Comparison of ENCODE assay signal across 1 cellular context in the genomic region with DNA sequence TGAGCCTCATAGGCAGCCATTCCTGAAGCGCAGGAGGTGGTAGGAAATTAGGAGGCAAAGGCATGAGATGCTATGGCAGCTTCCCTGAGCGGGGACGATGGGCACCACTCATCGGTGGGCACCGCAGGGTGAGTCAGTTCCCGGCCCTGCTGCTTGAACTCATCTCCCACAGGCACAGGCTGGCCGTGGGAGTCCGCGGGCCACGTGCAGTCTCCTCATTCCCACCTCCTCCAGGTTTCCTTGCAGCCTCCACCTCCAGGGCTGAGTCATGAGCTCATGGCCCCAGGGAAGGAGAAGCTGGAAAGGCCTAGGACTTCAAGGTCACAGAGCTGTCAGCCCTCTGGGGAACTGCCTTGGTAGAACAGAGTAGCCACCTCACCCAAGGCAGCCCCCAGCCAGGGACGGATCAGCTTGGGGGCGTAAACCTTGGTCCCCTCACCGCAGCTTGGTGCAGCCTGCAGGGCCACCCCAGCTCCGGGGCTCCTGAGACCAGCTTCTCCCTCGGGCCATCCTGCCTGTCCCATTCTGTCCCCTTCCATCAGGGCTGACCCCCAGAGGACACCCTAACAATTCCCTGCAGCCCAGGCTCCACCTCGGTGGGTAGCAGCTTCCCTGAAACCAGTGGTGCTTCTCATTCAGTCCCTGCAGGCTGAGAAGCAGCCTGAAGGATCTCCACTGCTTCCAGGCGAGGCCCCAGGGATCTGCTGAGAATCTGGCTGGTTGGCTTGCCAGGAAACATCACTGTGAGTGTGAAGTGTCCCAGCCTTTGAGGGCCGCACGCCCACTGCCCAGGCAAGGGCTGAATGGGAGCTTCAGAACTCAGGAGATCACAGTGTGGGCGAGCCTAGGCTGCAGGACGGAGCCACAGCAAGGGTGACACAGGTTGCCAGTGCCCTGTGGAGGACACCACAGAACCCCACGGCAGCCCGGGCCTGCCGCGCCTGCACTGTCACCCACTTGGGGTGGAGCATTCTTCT.
TF ChIP-seq lines count a peak whose summit lies in the region.

No MANE protein-coding gene starts in this region.

TF ChIP-seq in A549, 52 proteins besides CTCF, POLR2A, EP300 and RAD21:
- TF ChIP-seq, protein P1, sequence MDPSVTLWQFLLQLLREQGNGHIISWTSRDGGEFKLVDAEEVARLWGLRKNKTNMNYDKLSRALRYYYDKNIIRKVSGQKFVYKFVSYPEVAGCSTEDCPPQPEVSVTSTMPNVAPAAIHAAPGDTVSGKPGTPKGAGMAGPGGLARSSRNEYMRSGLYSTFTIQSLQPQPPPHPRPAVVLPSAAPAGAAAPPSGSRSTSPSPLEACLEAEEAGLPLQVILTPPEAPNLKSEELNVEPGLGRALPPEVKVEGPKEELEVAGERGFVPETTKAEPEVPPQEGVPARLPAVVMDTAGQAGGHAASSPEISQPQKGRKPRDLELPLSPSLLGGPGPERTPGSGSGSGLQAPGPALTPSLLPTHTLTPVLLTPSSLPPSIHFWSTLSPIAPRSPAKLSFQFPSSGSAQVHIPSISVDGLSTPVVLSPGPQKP (IDR thresholded peaks at IDR 0.05; ENCODE audit: low read depth, low read length) = no peak
- TF ChIP-seq, protein P2, sequence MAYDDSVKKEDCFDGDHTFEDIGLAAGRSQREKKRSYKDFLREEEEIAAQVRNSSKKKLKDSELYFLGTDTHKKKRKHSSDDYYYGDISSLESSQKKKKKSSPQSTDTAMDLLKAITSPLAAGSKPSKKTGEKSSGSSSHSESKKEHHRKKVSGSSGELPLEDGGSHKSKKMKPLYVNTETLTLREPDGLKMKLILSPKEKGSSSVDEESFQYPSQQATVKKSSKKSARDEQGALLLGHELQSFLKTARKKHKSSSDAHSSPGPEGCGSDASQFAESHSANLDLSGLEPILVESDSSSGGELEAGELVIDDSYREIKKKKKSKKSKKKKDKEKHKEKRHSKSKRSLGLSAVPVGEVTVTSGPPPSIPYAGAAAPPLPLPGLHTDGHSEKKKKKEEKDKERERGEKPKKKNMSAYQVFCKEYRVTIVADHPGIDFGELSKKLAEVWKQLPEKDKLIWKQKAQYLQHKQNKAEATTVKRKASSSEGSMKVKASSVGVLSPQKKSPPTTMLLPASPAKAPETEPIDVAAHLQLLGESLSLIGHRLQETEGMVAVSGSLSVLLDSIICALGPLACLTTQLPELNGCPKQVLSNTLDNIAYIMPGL (CRISPR knock-in tag; IDR thresholded peaks at IDR 0.05; ENCODE audit: borderline replicate concordance) = no peak
- TF ChIP-seq CHD2 (IDR thresholded peaks at IDR 0.05; ENCODE audit: low read length, partially characterized antibody) (no peak), TFCP2L1 (CRISPR knock-in tag; IDR thresholded peaks at IDR 0.05) (no peak), RCOR1 (IDR thresholded peaks at IDR 0.05; ENCODE audit: low read depth, low read length) (no peak), FOSL2 (IDR thresholded peaks at IDR 0.05) (no peak), FOSL2 (CRISPR knock-in tag; IDR thresholded peaks at IDR 0.05) (no peak), HEYL (CRISPR knock-in tag; IDR thresholded peaks at IDR 0.05) (no peak), KDM5A (IDR thresholded peaks at IDR 0.05) (no peak), HOXB5 (CRISPR knock-in tag; IDR thresholded peaks at IDR 0.05) (no peak), CEBPB (IDR thresholded peaks at IDR 0.05) (no peak), SREBF2 (IDR thresholded peaks at IDR 0.05) (no peak), MAFK (IDR thresholded peaks at IDR 0.05; ENCODE audit: partially characterized antibody) (no peak), EHMT2 (IDR thresholded peaks at IDR 0.05; ENCODE audit: low read depth) (no peak)
- TF ChIP-seq, protein P3, sequence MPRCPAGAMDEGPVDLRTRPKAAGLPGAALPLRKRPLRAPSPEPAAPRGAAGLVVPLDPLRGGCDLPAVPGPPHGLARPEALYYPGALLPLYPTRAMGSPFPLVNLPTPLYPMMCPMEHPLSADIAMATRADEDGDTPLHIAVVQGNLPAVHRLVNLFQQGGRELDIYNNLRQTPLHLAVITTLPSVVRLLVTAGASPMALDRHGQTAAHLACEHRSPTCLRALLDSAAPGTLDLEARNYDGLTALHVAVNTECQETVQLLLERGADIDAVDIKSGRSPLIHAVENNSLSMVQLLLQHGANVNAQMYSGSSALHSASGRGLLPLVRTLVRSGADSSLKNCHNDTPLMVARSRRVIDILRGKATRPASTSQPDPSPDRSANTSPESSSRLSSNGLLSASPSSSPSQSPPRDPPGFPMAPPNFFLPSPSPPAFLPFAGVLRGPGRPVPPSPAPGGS (IDR thresholded peaks at IDR 0.05) = no peak
- TF ChIP-seq, protein P4, sequence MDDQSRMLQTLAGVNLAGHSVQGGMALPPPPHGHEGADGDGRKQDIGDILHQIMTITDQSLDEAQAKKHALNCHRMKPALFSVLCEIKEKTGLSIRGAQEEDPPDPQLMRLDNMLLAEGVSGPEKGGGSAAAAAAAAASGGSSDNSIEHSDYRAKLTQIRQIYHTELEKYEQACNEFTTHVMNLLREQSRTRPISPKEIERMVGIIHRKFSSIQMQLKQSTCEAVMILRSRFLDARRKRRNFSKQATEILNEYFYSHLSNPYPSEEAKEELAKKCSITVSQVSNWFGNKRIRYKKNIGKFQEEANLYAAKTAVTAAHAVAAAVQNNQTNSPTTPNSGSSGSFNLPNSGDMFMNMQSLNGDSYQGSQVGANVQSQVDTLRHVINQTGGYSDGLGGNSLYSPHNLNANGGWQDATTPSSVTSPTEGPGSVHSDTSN (IDR thresholded peaks at IDR 0.05) = no peak
- TF ChIP-seq, protein P5, sequence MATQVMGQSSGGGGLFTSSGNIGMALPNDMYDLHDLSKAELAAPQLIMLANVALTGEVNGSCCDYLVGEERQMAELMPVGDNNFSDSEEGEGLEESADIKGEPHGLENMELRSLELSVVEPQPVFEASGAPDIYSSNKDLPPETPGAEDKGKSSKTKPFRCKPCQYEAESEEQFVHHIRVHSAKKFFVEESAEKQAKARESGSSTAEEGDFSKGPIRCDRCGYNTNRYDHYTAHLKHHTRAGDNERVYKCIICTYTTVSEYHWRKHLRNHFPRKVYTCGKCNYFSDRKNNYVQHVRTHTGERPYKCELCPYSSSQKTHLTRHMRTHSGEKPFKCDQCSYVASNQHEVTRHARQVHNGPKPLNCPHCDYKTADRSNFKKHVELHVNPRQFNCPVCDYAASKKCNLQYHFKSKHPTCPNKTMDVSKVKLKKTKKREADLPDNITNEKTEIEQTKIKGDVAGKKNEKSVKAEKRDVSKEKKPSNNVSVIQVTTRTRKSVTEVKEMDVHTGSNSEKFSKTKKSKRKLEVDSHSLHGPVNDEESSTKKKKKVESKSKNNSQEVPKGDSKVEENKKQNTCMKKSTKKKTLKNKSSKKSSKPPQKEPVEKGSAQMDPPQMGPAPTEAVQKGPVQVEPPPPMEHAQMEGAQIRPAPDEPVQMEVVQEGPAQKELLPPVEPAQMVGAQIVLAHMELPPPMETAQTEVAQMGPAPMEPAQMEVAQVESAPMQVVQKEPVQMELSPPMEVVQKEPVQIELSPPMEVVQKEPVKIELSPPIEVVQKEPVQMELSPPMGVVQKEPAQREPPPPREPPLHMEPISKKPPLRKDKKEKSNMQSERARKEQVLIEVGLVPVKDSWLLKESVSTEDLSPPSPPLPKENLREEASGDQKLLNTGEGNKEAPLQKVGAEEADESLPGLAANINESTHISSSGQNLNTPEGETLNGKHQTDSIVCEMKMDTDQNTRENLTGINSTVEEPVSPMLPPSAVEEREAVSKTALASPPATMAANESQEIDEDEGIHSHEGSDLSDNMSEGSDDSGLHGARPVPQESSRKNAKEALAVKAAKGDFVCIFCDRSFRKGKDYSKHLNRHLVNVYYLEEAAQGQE (IDR thresholded peaks at IDR 0.05) = no peak
- TF ChIP-seq, protein P6, sequence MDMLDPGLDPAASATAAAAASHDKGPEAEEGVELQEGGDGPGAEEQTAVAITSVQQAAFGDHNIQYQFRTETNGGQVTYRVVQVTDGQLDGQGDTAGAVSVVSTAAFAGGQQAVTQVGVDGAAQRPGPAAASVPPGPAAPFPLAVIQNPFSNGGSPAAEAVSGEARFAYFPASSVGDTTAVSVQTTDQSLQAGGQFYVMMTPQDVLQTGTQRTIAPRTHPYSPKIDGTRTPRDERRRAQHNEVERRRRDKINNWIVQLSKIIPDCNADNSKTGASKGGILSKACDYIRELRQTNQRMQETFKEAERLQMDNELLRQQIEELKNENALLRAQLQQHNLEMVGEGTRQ (IDR thresholded peaks at IDR 0.05) = no peak
